Comparison of ENCODE assay signal across 10 cellular contexts in genomic region chr9:137326436-137327060, GRCh38. TPM values are rescaled to one million over a fixed set of nuclear protein-coding genes. Genes with fewer than 3 reads are reported as not detected.
DNase-seq lines count a peak whose midpoint lies in the region; ATAC-seq and TF ChIP-seq lines count a peak whose summit lies in the region.
"Had no signal": no experiment of that assay in that cellular context is flagged by ENCODE, and none has a peak within 500 bp of the region (broad histone marks: within the 10 kb centered on the region; RNA-seq: fewer than 3 reads in every experiment).

No MANE protein-coding gene starts in this region.

- peak; percentile 56 for ATAC-seq in GM21576 (IDR thresholded peaks at IDR 0.05; ENCODE audit: unreplicated experiment)
- ATAC-seq in activated T-helper 17 cell treated with anti-CD3 and anti-CD28 coated beads, Interleukin-2, amount 50 U/mL, for 72 hours (replicated peaks) = peak; percentile 47
- peak; percentile 73 to 76 for ATAC-seq in natural killer cell treated with Interleukin-12 subunit alpha and Interleukin-12 subunit beta and Interleukin-15 and Interleukin-18, amount 100 ng/mL, for 72 hours
- ATAC-seq in GM19023 (IDR thresholded peaks at IDR 0.05; ENCODE audit: unreplicated experiment) = no peak
- ATAC-seq: Panc1 had no signal

- TF ChIP-seq CTCF in GM10248 (IDR thresholded peaks at IDR 0.05; ENCODE audit: control extremely low read depth, extremely low read depth, low read depth, missing control alignments) = no peak

- H3K36me3 Mint-ChIP-seq in activated T-helper 17 cell treated with anti-CD3 and anti-CD28 coated beads, Interleukin-2, amount 50 U/mL, for 72 hours (ENCODE audit: low read depth) = peaks cover 9% of the 10 kb centered on the region
- peaks cover 16% of the 10 kb centered on the region for H3K36me3 Mint-ChIP-seq in natural killer cell treated with Interleukin-12 subunit alpha and Interleukin-12 subunit beta and Interleukin-15 and Interleukin-18, amount 100 ng/mL, for 72 hours

- POLR2A ChIA-PET in GM10248 (lab: Yijun Ruan, JAX) = interaction anchor here (0.5 to 0.6 kb wide), 2 partner anchors 13 to 1092 kb away, joined by 3 to 7 read pairs; no protein-coding TSS in a partner anchor

- peaks cover 13% of the 10 kb centered on the region for H3K27me3 Mint-ChIP-seq in activated T-helper 17 cell treated with anti-CD3 and anti-CD28 coated beads, Interleukin-2, amount 50 U/mL, for 72 hours
- H3K27me3 Mint-ChIP-seq in natural killer cell treated with Interleukin-12 subunit alpha and Interleukin-12 subunit beta and Interleukin-15 and Interleukin-18, amount 100 ng/mL, for 72 hours = peaks cover 0 to 6% of the 10 kb centered on the region in 2 donors

- peak overlapping the region; percentile 29 for H3K4me3 Mint-ChIP-seq in activated T-helper 17 cell treated with anti-CD3 and anti-CD28 coated beads, Interleukin-2, amount 50 U/mL, for 72 hours
- H3K4me3 Mint-ChIP-seq in natural killer cell treated with Interleukin-12 subunit alpha and Interleukin-12 subunit beta and Interleukin-15 and Interleukin-18, amount 100 ng/mL, for 72 hours = peak overlapping the region; percentile 75

- H3K9me3 Mint-ChIP-seq in activated T-helper 17 cell treated with anti-CD3 and anti-CD28 coated beads, Interleukin-2, amount 50 U/mL, for 72 hours = peaks cover 9% of the 10 kb centered on the region
- peaks cover 11% of the 10 kb centered on the region for H3K9me3 Mint-ChIP-seq in natural killer cell treated with Interleukin-12 subunit alpha and Interleukin-12 subunit beta and Interleukin-15 and Interleukin-18, amount 100 ng/mL, for 72 hours

- peak overlapping the region; percentile 76 for H3K27ac Mint-ChIP-seq in activated T-helper 17 cell treated with anti-CD3 and anti-CD28 coated beads, Interleukin-2, amount 50 U/mL, for 72 hours
- peak overlapping the region; percentile 76 to 88 for H3K27ac Mint-ChIP-seq in natural killer cell treated with Interleukin-12 subunit alpha and Interleukin-12 subunit beta and Interleukin-15 and Interleukin-18, amount 100 ng/mL, for 72 hours

- DNase-seq in GM10248 (ENCODE audit: extremely low spot score) = peak; percentile 29
- no peak for DNase-seq in natural killer cell treated with Interleukin-12 subunit alpha and Interleukin-12 subunit beta and Interleukin-15 and Interleukin-18, amount 100 ng/mL, for 72 hours (ENCODE audit: low spot score)
- no peak for DNase-seq in NCI-H146 treated with DMSO at 0.1 percent for 48 hours (lab: John Stamatoyannopoulos, UW; ENCODE audit: unreplicated experiment)
- no peak for DNase-seq in NCI-H128 (lab: John Stamatoyannopoulos, UW; ENCODE audit: unreplicated experiment)
- DNase-seq: NCI-H1092 treated with DMSO at 0.1 percent for 48 hours, NCI-H510A had no signal

- H3K4me1 Mint-ChIP-seq in activated T-helper 17 cell treated with anti-CD3 and anti-CD28 coated beads, Interleukin-2, amount 50 U/mL, for 72 hours = peaks cover 5% of the 10 kb centered on the region
- H3K4me1 Mint-ChIP-seq in natural killer cell treated with Interleukin-12 subunit alpha and Interleukin-12 subunit beta and Interleukin-15 and Interleukin-18, amount 100 ng/mL, for 72 hours (ENCODE audit: low read depth in 2 of 2) = peaks cover 16 to 19% of the 10 kb centered on the region in 2 donors

- CTCF ChIA-PET in GM10248 (lab: Yijun Ruan, JAX) = interaction anchor here (1.0 kb wide), 1 partner anchor 25 kb away, joined by 6 read pairs; the partner anchor contains the start of gene NRARP

RNA-seq across cellular contexts. Expression of gene NRARP, which starts 24.5 kb away (rescaled TPM):
- under 1 TPM; 0.66 to 0.86 TPM for total RNA-seq in activated T-helper 17 cell treated with anti-CD3 and anti-CD28 coated beads, Interleukin-2, amount 50 U/mL, for 72 hours
- total RNA-seq in natural killer cell treated with Interleukin-12 subunit alpha and Interleukin-12 subunit beta and Interleukin-15 and Interleukin-18, amount 100 ng/mL, for 72 hours = 1 to 10 TPM in 1 of 2 donors, under 1 TPM in 1; 0.88 to 2.6 TPM

RNA-seq across cellular contexts. Expression of gene TOR4A, which starts 49.0 kb away (rescaled TPM):
- total RNA-seq in activated T-helper 17 cell treated with anti-CD3 and anti-CD28 coated beads, Interleukin-2, amount 50 U/mL, for 72 hours = 10 to 100 TPM in 1 of 2 donors, 1 to 10 TPM in 1; 4.9 to 11.5 TPM
- 10 to 100 TPM; 31.1 to 38.4 TPM for total RNA-seq in natural killer cell treated with Interleukin-12 subunit alpha and Interleukin-12 subunit beta and Interleukin-15 and Interleukin-18, amount 100 ng/mL, for 72 hours
